In the genomic region with DNA sequence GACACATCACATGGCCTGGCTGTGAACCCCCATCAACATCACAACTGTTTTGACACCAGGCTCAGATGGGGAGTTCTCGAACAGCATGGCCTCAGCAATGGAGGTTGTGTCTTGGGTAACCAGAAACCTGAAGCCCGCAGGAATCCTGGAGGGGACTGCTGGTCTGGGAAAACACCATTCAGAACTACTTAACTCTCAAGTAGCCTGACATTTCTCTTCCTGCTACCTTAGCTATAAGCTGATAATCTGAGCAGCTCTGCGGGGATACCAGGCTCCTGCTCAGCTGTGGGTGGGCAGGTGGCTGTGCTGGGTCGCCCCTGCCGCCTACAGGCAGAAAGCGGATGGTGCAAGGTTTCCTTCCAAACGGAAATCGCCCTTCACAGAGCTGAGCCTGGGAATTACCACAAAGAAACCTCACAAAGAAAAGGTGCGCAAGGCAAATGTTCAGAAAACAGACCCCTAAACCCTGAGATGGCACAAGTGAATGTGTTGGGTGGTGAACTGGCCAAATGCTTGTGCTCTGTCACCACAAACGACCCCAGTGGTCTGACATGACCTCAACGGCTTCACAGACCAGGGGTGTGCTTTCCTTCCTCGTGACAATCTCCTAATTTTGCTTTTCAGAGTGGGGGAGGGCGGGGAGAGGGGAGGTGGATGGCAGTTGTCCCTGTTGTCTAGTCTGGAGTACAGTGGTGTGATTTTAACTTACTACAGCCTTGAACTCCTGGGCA, we compare ENCODE assay signal across 1 cellular context.
TF ChIP-seq lines count a peak whose summit lies in the region.

No MANE protein-coding gene starts in this region.

TF ChIP-seq in HepG2, 621 proteins besides CTCF, POLR2A, EP300 and RAD21 (continued from another document and continues in another):
- TF ChIP-seq TSC22D2 (CRISPR knock-in tag; IDR thresholded peaks at IDR 0.05; ENCODE audit: borderline replicate concordance): no peak
- no peak for TF ChIP-seq ZNF672 (CRISPR knock-in tag; IDR thresholded peaks at IDR 0.05)
- no peak for TF ChIP-seq SUZ12 (IDR thresholded peaks at IDR 0.05; ENCODE audit: low read depth, low read length)
- TF ChIP-seq, protein P1, sequence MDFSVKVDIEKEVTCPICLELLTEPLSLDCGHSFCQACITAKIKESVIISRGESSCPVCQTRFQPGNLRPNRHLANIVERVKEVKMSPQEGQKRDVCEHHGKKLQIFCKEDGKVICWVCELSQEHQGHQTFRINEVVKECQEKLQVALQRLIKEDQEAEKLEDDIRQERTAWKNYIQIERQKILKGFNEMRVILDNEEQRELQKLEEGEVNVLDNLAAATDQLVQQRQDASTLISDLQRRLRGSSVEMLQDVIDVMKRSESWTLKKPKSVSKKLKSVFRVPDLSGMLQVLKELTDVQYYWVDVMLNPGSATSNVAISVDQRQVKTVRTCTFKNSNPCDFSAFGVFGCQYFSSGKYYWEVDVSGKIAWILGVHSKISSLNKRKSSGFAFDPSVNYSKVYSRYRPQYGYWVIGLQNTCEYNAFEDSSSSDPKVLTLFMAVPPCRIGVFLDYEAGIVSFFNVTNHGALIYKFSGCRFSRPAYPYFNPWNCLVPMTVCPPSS (IDR thresholded peaks at IDR 0.05): no peak
- TF ChIP-seq HNF4G (IDR thresholded peaks at IDR 0.05; ENCODE audit: borderline replicate concordance, low read depth, low read length): no peak
- TF ChIP-seq HNF4G (CRISPR knock-in tag; IDR thresholded peaks at IDR 0.05; ENCODE audit: borderline replicate concordance, low read depth): no peak; the same call in 1 of the 2 replicates
- TF ChIP-seq SMAD3 (CRISPR knock-in tag; IDR thresholded peaks at IDR 0.05): peak; percentile 70
- no peak for TF ChIP-seq THYN1 (CRISPR knock-in tag; IDR thresholded peaks at IDR 0.05; ENCODE audit: borderline replicate concordance, low read depth)
- peak; percentile 12; the same call in 1 of the 2 replicates for TF ChIP-seq AKAP8 (CRISPR knock-in tag; IDR thresholded peaks at IDR 0.05)
- no peak for TF ChIP-seq TCF7 (IDR thresholded peaks at IDR 0.05; ENCODE audit: low read depth)
- TF ChIP-seq NR2F2 (IDR thresholded peaks at IDR 0.05; ENCODE audit: borderline replicate concordance, low read depth): no peak
- TF ChIP-seq, protein P2, sequence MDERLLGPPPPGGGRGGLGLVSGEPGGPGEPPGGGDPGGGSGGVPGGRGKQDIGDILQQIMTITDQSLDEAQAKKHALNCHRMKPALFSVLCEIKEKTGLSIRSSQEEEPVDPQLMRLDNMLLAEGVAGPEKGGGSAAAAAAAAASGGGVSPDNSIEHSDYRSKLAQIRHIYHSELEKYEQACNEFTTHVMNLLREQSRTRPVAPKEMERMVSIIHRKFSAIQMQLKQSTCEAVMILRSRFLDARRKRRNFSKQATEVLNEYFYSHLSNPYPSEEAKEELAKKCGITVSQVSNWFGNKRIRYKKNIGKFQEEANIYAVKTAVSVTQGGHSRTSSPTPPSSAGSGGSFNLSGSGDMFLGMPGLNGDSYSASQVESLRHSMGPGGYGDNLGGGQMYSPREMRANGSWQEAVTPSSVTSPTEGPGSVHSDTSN (CRISPR knock-in tag; IDR thresholded peaks at IDR 0.05): no peak
- TF ChIP-seq, protein P3, sequence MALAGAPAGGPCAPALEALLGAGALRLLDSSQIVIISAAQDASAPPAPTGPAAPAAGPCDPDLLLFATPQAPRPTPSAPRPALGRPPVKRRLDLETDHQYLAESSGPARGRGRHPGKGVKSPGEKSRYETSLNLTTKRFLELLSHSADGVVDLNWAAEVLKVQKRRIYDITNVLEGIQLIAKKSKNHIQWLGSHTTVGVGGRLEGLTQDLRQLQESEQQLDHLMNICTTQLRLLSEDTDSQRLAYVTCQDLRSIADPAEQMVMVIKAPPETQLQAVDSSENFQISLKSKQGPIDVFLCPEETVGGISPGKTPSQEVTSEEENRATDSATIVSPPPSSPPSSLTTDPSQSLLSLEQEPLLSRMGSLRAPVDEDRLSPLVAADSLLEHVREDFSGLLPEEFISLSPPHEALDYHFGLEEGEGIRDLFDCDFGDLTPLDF (CRISPR knock-in tag; IDR thresholded peaks at IDR 0.05): no peak
- peak; percentile 29; the same call in 1 of the 2 replicates for TF ChIP-seq ZNF337 (CRISPR knock-in tag; IDR thresholded peaks at IDR 0.05; ENCODE audit: borderline replicate concordance, low read depth)
- TF ChIP-seq ATRX (CRISPR knock-in tag; IDR thresholded peaks at IDR 0.05; ENCODE audit: borderline replicate concordance): no peak
- TF ChIP-seq, protein P4, sequence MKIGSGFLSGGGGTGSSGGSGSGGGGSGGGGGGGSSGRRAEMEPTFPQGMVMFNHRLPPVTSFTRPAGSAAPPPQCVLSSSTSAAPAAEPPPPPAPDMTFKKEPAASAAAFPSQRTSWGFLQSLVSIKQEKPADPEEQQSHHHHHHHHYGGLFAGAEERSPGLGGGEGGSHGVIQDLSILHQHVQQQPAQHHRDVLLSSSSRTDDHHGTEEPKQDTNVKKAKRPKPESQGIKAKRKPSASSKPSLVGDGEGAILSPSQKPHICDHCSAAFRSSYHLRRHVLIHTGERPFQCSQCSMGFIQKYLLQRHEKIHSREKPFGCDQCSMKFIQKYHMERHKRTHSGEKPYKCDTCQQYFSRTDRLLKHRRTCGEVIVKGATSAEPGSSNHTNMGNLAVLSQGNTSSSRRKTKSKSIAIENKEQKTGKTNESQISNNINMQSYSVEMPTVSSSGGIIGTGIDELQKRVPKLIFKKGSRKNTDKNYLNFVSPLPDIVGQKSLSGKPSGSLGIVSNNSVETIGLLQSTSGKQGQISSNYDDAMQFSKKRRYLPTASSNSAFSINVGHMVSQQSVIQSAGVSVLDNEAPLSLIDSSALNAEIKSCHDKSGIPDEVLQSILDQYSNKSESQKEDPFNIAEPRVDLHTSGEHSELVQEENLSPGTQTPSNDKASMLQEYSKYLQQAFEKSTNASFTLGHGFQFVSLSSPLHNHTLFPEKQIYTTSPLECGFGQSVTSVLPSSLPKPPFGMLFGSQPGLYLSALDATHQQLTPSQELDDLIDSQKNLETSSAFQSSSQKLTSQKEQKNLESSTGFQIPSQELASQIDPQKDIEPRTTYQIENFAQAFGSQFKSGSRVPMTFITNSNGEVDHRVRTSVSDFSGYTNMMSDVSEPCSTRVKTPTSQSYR (CRISPR knock-in tag; IDR thresholded peaks at IDR 0.05; ENCODE audit: borderline replicate concordance): no peak
- peak; percentile 99 for TF ChIP-seq XRCC5 (optimal IDR thresholded peaks at IDR 0.05; ENCODE audit: low read length)
- TF ChIP-seq ZNF772 (CRISPR knock-in tag; IDR thresholded peaks at IDR 0.05): peak; percentile 62; the same call in 1 of the 2 replicates
- TF ChIP-seq ZNF136 (CRISPR knock-in tag; IDR thresholded peaks at IDR 0.05; ENCODE audit: low read depth): no peak
- TF ChIP-seq ZNF121 (CRISPR knock-in tag; IDR thresholded peaks at IDR 0.05): no peak
- TF ChIP-seq ZNF629 (CRISPR knock-in tag; conservative IDR thresholded peaks at IDR 0.05): no peak
- peak; percentile 58; the same call in 1 of the 2 replicates for TF ChIP-seq ZMYM3 (CRISPR knock-in tag; IDR thresholded peaks at IDR 0.05)
- TF ChIP-seq, protein P5, sequence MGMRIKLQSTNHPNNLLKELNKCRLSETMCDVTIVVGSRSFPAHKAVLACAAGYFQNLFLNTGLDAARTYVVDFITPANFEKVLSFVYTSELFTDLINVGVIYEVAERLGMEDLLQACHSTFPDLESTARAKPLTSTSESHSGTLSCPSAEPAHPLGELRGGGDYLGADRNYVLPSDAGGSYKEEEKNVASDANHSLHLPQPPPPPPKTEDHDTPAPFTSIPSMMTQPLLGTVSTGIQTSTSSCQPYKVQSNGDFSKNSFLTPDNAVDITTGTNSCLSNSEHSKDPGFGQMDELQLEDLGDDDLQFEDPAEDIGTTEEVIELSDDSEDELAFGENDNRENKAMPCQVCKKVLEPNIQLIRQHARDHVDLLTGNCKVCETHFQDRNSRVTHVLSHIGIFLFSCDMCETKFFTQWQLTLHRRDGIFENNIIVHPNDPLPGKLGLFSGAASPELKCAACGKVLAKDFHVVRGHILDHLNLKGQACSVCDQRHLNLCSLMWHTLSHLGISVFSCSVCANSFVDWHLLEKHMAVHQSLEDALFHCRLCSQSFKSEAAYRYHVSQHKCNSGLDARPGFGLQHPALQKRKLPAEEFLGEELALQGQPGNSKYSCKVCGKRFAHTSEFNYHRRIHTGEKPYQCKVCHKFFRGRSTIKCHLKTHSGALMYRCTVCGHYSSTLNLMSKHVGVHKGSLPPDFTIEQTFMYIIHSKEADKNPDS (CRISPR knock-in tag; IDR thresholded peaks at IDR 0.05): no peak
- TF ChIP-seq, protein P6, sequence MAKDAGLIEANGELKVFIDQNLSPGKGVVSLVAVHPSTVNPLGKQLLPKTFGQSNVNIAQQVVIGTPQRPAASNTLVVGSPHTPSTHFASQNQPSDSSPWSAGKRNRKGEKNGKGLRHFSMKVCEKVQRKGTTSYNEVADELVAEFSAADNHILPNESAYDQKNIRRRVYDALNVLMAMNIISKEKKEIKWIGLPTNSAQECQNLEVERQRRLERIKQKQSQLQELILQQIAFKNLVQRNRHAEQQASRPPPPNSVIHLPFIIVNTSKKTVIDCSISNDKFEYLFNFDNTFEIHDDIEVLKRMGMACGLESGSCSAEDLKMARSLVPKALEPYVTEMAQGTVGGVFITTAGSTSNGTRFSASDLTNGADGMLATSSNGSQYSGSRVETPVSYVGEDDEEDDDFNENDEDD (CRISPR knock-in tag; IDR thresholded peaks at IDR 0.05; ENCODE audit: borderline replicate concordance): no peak
- TF ChIP-seq, protein P7, sequence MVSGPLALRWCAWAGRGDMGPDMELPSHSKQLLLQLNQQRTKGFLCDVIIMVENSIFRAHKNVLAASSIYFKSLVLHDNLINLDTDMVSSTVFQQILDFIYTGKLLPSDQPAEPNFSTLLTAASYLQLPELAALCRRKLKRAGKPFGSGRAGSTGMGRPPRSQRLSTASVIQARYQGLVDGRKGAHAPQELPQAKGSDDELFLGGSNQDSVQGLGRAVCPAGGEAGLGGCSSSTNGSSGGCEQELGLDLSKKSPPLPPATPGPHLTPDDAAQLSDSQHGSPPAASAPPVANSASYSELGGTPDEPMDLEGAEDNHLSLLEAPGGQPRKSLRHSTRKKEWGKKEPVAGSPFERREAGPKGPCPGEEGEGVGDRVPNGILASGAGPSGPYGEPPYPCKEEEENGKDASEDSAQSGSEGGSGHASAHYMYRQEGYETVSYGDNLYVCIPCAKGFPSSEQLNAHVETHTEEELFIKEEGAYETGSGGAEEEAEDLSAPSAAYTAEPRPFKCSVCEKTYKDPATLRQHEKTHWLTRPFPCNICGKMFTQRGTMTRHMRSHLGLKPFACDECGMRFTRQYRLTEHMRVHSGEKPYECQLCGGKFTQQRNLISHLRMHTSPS (CRISPR knock-in tag; IDR thresholded peaks at IDR 0.05; ENCODE audit: low read depth): no peak
- TF ChIP-seq HNRNPL (IDR thresholded peaks at IDR 0.05; ENCODE audit: low read depth, low read length): no peak
- TF ChIP-seq ZSCAN21 (CRISPR knock-in tag; IDR thresholded peaks at IDR 0.05; ENCODE audit: borderline replicate concordance): no peak
- TF ChIP-seq ZNF225 (CRISPR knock-in tag; IDR thresholded peaks at IDR 0.05): no peak
- TF ChIP-seq, protein P8, sequence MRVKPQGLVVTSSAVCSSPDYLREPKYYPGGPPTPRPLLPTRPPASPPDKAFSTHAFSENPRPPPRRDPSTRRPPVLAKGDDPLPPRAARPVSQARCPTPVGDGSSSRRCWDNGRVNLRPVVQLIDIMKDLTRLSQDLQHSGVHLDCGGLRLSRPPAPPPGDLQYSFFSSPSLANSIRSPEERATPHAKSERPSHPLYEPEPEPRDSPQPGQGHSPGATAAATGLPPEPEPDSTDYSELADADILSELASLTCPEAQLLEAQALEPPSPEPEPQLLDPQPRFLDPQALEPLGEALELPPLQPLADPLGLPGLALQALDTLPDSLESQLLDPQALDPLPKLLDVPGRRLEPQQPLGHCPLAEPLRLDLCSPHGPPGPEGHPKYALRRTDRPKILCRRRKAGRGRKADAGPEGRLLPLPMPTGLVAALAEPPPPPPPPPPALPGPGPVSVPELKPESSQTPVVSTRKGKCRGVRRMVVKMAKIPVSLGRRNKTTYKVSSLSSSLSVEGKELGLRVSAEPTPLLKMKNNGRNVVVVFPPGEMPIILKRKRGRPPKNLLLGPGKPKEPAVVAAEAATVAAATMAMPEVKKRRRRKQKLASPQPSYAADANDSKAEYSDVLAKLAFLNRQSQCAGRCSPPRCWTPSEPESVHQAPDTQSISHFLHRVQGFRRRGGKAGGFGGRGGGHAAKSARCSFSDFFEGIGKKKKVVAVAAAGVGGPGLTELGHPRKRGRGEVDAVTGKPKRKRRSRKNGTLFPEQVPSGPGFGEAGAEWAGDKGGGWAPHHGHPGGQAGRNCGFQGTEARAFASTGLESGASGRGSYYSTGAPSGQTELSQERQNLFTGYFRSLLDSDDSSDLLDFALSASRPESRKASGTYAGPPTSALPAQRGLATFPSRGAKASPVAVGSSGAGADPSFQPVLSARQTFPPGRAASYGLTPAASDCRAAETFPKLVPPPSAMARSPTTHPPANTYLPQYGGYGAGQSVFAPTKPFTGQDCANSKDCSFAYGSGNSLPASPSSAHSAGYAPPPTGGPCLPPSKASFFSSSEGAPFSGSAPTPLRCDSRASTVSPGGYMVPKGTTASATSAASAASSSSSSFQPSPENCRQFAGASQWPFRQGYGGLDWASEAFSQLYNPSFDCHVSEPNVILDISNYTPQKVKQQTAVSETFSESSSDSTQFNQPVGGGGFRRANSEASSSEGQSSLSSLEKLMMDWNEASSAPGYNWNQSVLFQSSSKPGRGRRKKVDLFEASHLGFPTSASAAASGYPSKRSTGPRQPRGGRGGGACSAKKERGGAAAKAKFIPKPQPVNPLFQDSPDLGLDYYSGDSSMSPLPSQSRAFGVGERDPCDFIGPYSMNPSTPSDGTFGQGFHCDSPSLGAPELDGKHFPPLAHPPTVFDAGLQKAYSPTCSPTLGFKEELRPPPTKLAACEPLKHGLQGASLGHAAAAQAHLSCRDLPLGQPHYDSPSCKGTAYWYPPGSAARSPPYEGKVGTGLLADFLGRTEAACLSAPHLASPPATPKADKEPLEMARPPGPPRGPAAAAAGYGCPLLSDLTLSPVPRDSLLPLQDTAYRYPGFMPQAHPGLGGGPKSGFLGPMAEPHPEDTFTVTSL (CRISPR knock-in tag; IDR thresholded peaks at IDR 0.05; ENCODE audit: borderline replicate concordance): no peak
- TF ChIP-seq HMG20A (CRISPR knock-in tag; IDR thresholded peaks at IDR 0.05; ENCODE audit: borderline replicate concordance): no peak
- 0 out of 2 replicates have a peak, but pooled peaks have one; percentile 54 for TF ChIP-seq ZNF10 (CRISPR knock-in tag; IDR thresholded peaks at IDR 0.05; ENCODE audit: borderline replicate concordance, low read depth)
- peak; percentile 54 for TF ChIP-seq ZNF619 (CRISPR knock-in tag; IDR thresholded peaks at IDR 0.05)
- no peak for TF ChIP-seq CREM (IDR thresholded peaks at IDR 0.05)
- no peak for TF ChIP-seq CREM (CRISPR knock-in tag; IDR thresholded peaks at IDR 0.05)
- TF ChIP-seq SATB2 (CRISPR knock-in tag; IDR thresholded peaks at IDR 0.05): no peak
- no peak for TF ChIP-seq JUND (CRISPR knock-in tag; IDR thresholded peaks at IDR 0.05)
- no peak for TF ChIP-seq CAMTA2 (CRISPR knock-in tag; IDR thresholded peaks at IDR 0.05; ENCODE audit: borderline replicate concordance)
- TF ChIP-seq ZNF138 (CRISPR knock-in tag; IDR thresholded peaks at IDR 0.05; ENCODE audit: low read depth): no peak
- TF ChIP-seq SETDB1 (CRISPR knock-in tag; IDR thresholded peaks at IDR 0.05; ENCODE audit: borderline replicate concordance): no peak
- TF ChIP-seq, protein P9, sequence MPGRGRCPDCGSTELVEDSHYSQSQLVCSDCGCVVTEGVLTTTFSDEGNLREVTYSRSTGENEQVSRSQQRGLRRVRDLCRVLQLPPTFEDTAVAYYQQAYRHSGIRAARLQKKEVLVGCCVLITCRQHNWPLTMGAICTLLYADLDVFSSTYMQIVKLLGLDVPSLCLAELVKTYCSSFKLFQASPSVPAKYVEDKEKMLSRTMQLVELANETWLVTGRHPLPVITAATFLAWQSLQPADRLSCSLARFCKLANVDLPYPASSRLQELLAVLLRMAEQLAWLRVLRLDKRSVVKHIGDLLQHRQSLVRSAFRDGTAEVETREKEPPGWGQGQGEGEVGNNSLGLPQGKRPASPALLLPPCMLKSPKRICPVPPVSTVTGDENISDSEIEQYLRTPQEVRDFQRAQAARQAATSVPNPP (CRISPR knock-in tag; IDR thresholded peaks at IDR 0.05): no peak
- no peak for TF ChIP-seq REXO4 (CRISPR knock-in tag; IDR thresholded peaks at IDR 0.05; ENCODE audit: borderline replicate concordance)
- TF ChIP-seq JDP2 (CRISPR knock-in tag; IDR thresholded peaks at IDR 0.05; ENCODE audit: borderline replicate concordance): no peak
